Comparison of ENCODE assay signal across 1 cellular context in the genomic region with DNA sequence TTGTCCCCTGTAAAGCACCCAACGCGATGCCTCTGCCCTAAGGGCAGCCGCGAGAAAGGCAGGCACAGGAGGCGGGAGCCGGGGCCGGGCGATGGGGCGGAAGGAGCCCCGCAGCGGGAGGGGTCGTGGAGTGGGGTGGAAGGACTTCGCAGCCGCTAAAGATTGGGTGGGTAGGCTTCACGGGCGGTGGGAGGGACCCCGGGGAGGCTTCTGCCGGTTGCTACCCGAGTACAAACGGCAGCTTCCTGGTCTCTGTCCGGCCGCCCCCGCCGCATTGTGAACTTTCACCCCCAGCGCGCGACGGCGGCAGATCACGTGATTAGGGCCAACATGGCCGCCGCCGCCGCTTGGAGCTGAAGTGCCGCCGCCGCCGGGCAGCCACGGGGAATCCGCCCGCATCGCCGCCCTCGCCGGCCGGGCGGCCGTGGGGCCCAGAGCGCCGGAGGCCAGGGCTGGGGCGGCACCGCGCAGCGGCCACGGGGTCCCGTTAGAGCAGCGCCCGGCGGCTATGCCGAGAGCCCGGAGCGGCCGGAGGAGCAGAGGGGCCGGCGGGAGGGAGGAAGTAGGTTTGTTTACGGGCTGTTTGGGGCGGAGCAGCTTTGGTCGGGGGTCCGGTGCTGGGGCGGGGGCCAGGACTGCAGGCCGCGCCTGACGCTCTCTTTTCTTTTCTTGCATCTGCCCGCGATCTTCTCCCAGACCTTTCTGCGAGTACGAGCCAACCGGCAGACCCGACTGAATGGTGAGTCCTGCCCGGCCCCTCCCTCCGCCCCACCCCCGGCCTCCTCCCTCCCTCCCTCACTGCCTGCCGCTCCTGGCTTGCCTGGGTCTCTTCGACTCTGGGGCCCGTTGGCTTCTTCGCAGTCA.
TF ChIP-seq lines count a peak whose summit lies in the region.

No MANE protein-coding gene starts in this region.

TF ChIP-seq in IMR-90, 13 proteins besides CTCF, POLR2A, EP300 and RAD21:
- TF ChIP-seq BHLHE40 (IDR thresholded peaks at IDR 0.05; ENCODE audit: low read depth, low read length) (peak; percentile 89), CEBPB (IDR thresholded peaks at IDR 0.05; ENCODE audit: low read depth, low read length) (no peak), MAZ (IDR thresholded peaks at IDR 0.05; ENCODE audit: borderline replicate concordance, low read depth, low read length) (peak; percentile 64; the same call in 1 of the 2 replicates), MXI1 (IDR thresholded peaks at IDR 0.05; ENCODE audit: borderline replicate concordance, low read depth, low read length) (0 out of 2 replicates have a peak, but pooled peaks have one; percentile 24)
- TF ChIP-seq, protein P1, sequence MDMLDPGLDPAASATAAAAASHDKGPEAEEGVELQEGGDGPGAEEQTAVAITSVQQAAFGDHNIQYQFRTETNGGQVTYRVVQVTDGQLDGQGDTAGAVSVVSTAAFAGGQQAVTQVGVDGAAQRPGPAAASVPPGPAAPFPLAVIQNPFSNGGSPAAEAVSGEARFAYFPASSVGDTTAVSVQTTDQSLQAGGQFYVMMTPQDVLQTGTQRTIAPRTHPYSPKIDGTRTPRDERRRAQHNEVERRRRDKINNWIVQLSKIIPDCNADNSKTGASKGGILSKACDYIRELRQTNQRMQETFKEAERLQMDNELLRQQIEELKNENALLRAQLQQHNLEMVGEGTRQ (IDR thresholded peaks at IDR 0.05; ENCODE audit: low read depth, low read length) = peak; percentile 95
TF ChIP-seq in IMR-90: peak in this region for 4.
